20 cellular contexts compared by ENCODE assay signal in genomic region chr10:30047924-30048531, GRCh38. TPM values are rescaled to one million over a fixed set of nuclear protein-coding genes. Genes with fewer than 3 reads are reported as not detected.
DNase-seq lines count a peak whose midpoint lies in the region; ATAC-seq and TF ChIP-seq lines count a peak whose summit lies in the region.
"Had no signal": no experiment of that assay in that cellular context is flagged by ENCODE, and none has a peak within 500 bp of the region (broad histone marks: within the 10 kb centered on the region; RNA-seq: fewer than 3 reads in every experiment).

No MANE protein-coding gene starts in this region.

- H3K36me3 ChIP-seq in left ventricle myocardium inferior (peaks cover 26% of the 10 kb centered on the region), Loucy (ENCODE audit: insufficient read depth, low read length) (no peaks in the 10 kb centered on the region), upper lobe of right lung (peaks cover 17% of the 10 kb centered on the region), H7 (replicated peaks; ENCODE audit: control insufficient read depth, insufficient read depth, low read length) (no peaks in the 10 kb centered on the region)

- H3K27ac ChIP-seq in left ventricle myocardium inferior (replicated peaks) (peak overlapping the region; percentile 86), upper lobe of right lung (peak overlapping the region; percentile 42)
- H3K27ac ChIP-seq: KMS-11 had no signal

- H2AFZ ChIP-seq in Loucy (ENCODE audit: low read length) = no peak overlapping the region

- peaks cover 74% of the 10 kb centered on the region for H3K36me3 Mint-ChIP-seq in endothelial cell (ENCODE audit: low read depth, unreplicated experiment)

- TF ChIP-seq CTCF in left ventricle myocardium inferior (IDR thresholded peaks at IDR 0.05; ENCODE audit: borderline replicate concordance) = no peak
- TF ChIP-seq CTCF in Loucy (conservative IDR thresholded peaks at IDR 0.05; ENCODE audit: low read length) = no peak
- TF ChIP-seq CTCF in endothelial cell (IDR thresholded peaks at IDR 0.05; ENCODE audit: unreplicated experiment) = no peak
- TF ChIP-seq CTCF in upper lobe of right lung (IDR thresholded peaks at IDR 0.05) = no peak

- H3K4me1 Mint-ChIP-seq in endothelial cell (ENCODE audit: unreplicated experiment) = peaks cover 89% of the 10 kb centered on the region

- H3K4me3 ChIP-seq in left ventricle myocardium inferior (peak overlapping the region; percentile 17), Loucy (ENCODE audit: low read length, poor library complexity, severe bottlenecking) (peak overlapping the region; percentile 44), upper lobe of right lung (no peak overlapping the region), H7 (ENCODE audit: insufficient read depth, low read depth, low read length) (no peak overlapping the region)

- 0 out of 2 replicates have a peak, but pooled peaks cover 10% of the 10 kb centered on the region for H3K79me2 ChIP-seq in Loucy (ENCODE audit: insufficient read depth, low read length)

- peaks cover 48% of the 10 kb centered on the region for H3K27me3 ChIP-seq in left ventricle myocardium inferior (ENCODE audit: low read depth)
- H3K27me3 ChIP-seq in Loucy (ENCODE audit: insufficient read depth, low read length, poor library complexity, severe bottlenecking) = no peaks in the 10 kb centered on the region
- H3K27me3 ChIP-seq in upper lobe of right lung = no peaks in the 10 kb centered on the region
- H3K27me3 ChIP-seq in H7 (ENCODE audit: control insufficient read depth, insufficient read depth, low read length) = no peaks in the 10 kb centered on the region

- no peaks in the 10 kb centered on the region for H3K9me2 ChIP-seq in Loucy (replicated peaks; ENCODE audit: low read depth, low read length)

- peak overlapping the region; percentile 88 for H3K4me3 Mint-ChIP-seq in endothelial cell (ENCODE audit: unreplicated experiment)
- H3K4me3 Mint-ChIP-seq: HFFc6 had no signal

- peak overlapping the region; percentile 46 for H3K4me2 ChIP-seq in Loucy (ENCODE audit: low read depth, low read length, poor library complexity, severe bottlenecking)
- H3K4me2 ChIP-seq: KMS-11 had no signal

- peak overlapping the region; percentile 53 for H3K9ac ChIP-seq in Loucy (ENCODE audit: low read depth, low read length, poor library complexity, severe bottlenecking)
- H3K9ac ChIP-seq: KMS-11 had no signal

- no peaks in the 10 kb centered on the region for H4K20me1 ChIP-seq in Loucy (ENCODE audit: insufficient read depth, low read length, poor library complexity, severe bottlenecking)

- no peaks in the 10 kb centered on the region for H3K9me3 ChIP-seq in left ventricle myocardium inferior (replicated peaks)
- H3K9me3 ChIP-seq in Loucy (ENCODE audit: insufficient read depth, low read depth, low read length) = no peaks in the 10 kb centered on the region
- no peaks in the 10 kb centered on the region for H3K9me3 ChIP-seq in upper lobe of right lung

- peak overlapping the region; percentile 98 for H3K27ac Mint-ChIP-seq in endothelial cell (ENCODE audit: unreplicated experiment)
- H3K27ac Mint-ChIP-seq: activated B cell treated with CpG ODN at 0.5 μM for 24 hours, B cell, HFFc6 had no signal

- peaks cover 83% of the 10 kb centered on the region for H3K4me1 ChIP-seq in left ventricle myocardium inferior
- peaks cover 56% of the 10 kb centered on the region for H3K4me1 ChIP-seq in Loucy (ENCODE audit: insufficient read depth, low read length, poor library complexity, severe bottlenecking)
- H3K4me1 ChIP-seq in upper lobe of right lung = peaks cover 23% of the 10 kb centered on the region

- H3F3A ChIP-seq in Loucy (ENCODE audit: low read depth) = no peaks in the 10 kb centered on the region

- ATAC-seq in Right ventricle myocardium inferior = no peak
- ATAC-seq in upper lobe of right lung = no peak

- peaks cover 14% of the 10 kb centered on the region for H3K27me3 Mint-ChIP-seq in endothelial cell (ENCODE audit: unreplicated experiment)

- DNase-seq in left ventricle myocardium inferior = no peak
- no peak for DNase-seq in Right ventricle myocardium inferior (ENCODE audit: missing footprints)
- DNase-seq in endothelial cell (ENCODE audit: low spot score) = no peak
- DNase-seq in upper lobe of right lung = no peak
- DNase-seq in NCI-H774 (lab: John Stamatoyannopoulos, UW) = no peak
- no peak for DNase-seq in H7
- DNase-seq: activated B cell treated with CpG ODN at 0.5 μM for 24 hours; cerebellar nuclear complex; DMS 273 treated with DMSO at 0.1 percent for 48 hours; effector memory CD4-positive, alpha-beta T cell; HFFc6; NCI-H1048; NCI-H2081 treated with DMSO at 0.1 percent for 48 hours; NCI-H526; SHP77 treated with DMSO at 0.1 percent for 48 hours; stimulated activated CD4-positive, alpha-beta T cell treated with anti-CD3 and anti-CD28 coated beads, Interleukin-1b, Interleukin-23, amount 100 ng/mL, for 48 hours; substantia nigra had no signal

- intact Hi-C loops in left ventricle myocardium inferior (cut with micrococcal nuclease) (no loop called here), Right ventricle myocardium inferior (cut with DNase I) (no loop called here), upper lobe of right lung (cut with DNase I) (no loop called here)

- H3K9me3 Mint-ChIP-seq in endothelial cell (ENCODE audit: unreplicated experiment) = no peaks in the 10 kb centered on the region
- H3K9me3 Mint-ChIP-seq: activated B cell treated with CpG ODN at 0.5 μM for 24 hours, HFFc6 had no signal

RNA-seq across cellular contexts. Expression of gene JCAD, which starts 11.4 kb away (rescaled TPM):
- total RNA-seq in left ventricle myocardium inferior (23.5 TPM), Right ventricle myocardium inferior (25.6 TPM), endothelial cell (ENCODE audit: unreplicated experiment) (234 TPM), upper lobe of right lung (67.6 TPM)
- 2.5 and 3.9 TPM in 2 replicates for total RNA-seq in H7 (2014; rRNA removed; shearing (Covaris generic))
- total RNA-seq: activated B cell treated with CpG ODN at 0.5 μM for 24 hours had no signal

Comparison
In these comparisons a context has a peak if more than half of its experiments do, and no peak if none do; other contexts are left out.
1. H3K4me3 ChIP-seq: peak in left ventricle myocardium inferior (single experiment) and Loucy (single experiment); none in upper lobe of right lung (single experiment) and H7 (single experiment).